ENCODE assay signal across 14 cellular contexts in the genomic region with DNA sequence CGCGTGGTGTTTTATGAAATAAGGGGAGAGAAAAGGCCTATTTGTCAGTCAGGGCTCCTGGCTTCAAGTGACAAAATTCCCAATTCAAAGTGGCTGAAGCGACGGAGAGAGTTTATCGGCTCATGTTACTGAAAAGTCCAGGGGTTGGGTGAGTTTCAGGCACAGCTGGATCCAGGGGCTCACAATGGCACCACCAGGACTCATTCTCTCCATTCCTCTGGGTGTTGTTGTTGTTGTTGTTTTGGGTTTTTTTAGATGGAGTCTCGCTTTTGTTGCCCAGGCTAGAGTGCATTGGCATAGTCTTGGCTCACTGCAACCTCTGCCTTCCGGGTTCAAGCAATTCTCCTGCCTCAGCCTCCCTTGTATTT.
DNase-seq lines count a peak whose midpoint lies in the region; ATAC-seq and TF ChIP-seq lines count a peak whose summit lies in the region.
"Had no signal": no experiment of that assay in that cellular context is flagged by ENCODE, and none has a peak within 500 bp of the region (broad histone marks: within the 10 kb centered on the region; RNA-seq: fewer than 3 reads in every experiment).

No MANE protein-coding gene starts in this region.

- no peak overlapping the region for H3K27ac ChIP-seq in SU-DHL-6 (ENCODE audit: low read depth, low read length)
- H3K27ac ChIP-seq in layer of hippocampus (ENCODE audit: low read depth, low read length): peak overlapping the region; percentile 78
- H3K27ac ChIP-seq in stomach: peak overlapping the region; percentile 34 to 91 (median 90)
- no peak overlapping the region for H3K27ac ChIP-seq in naive thymus-derived CD4-positive, alpha-beta T cell (ENCODE audit: low read depth, low read length)

- H3K36me3 ChIP-seq in SU-DHL-6 (ENCODE audit: low read length) (no peaks in the 10 kb centered on the region), stomach (no peaks in the 10 kb centered on the region)
- H3K36me3 ChIP-seq in naive thymus-derived CD4-positive, alpha-beta T cell (ENCODE audit: control insufficient read depth in 2 of 3, insufficient read depth in 3 of 3, low read length in 3 of 3): no peaks in the 10 kb centered on the region

- H3K27ac Mint-ChIP-seq in CD14-positive monocyte: peak overlapping the region in 5 of 7 donors; percentile 28 to 77 (median 54)
- no peak overlapping the region for H3K27ac Mint-ChIP-seq in naive thymus-derived CD4-positive, alpha-beta T cell
- H3K27ac Mint-ChIP-seq: activated CD4-positive, alpha-beta memory T cell treated with anti-CD3 and anti-CD28 coated beads for 36 hours; activated naive CD4-positive, alpha-beta T cell treated with anti-CD3 and anti-CD28 coated beads, Interleukin-2, amount 50 U/mL, for 72 hours; activated T-cell treated with anti-CD3 and anti-CD28 coated beads, Interleukin-2, amount 50 U/mL, for 24 hours; stimulated activated memory B cell treated with anti-CD40 and anti-IgM and Interleukin-4, amounts not matched to agents 10 μg/mL and 1 μg/mL and 100 μg/mL, for 72 hours had no signal

- no peak overlapping the region for H3K9ac ChIP-seq in SU-DHL-6 (ENCODE audit: low read length)

- ATAC-seq in naive thymus-derived CD4-positive, alpha-beta T cell: no peak
- no peak for ATAC-seq in HG02840 (IDR thresholded peaks at IDR 0.05; ENCODE audit: low FRiP score, unreplicated experiment)
- ATAC-seq: activated naive CD4-positive, alpha-beta T cell treated with anti-CD3 and anti-CD28 coated beads, Interleukin-2, amount 50 U/mL, for 72 hours; mucosa of descending colon; stimulated activated memory B cell treated with anti-CD40 and anti-IgM and Interleukin-4, amounts not matched to agents 10 μg/mL and 1 μg/mL and 100 μg/mL, for 72 hours had no signal

- H2AFZ ChIP-seq in SU-DHL-6 (ENCODE audit: low read depth, low read length, severe bottlenecking): peak overlapping the region; percentile 8

- H3K9me3 ChIP-seq in SU-DHL-6 (ENCODE audit: insufficient read depth, low read length): no peaks in the 10 kb centered on the region
- peaks cover 0 to 5% (median 0%) of the 10 kb centered on the region in 4 donors for H3K9me3 ChIP-seq in stomach
- H3K9me3 ChIP-seq in naive thymus-derived CD4-positive, alpha-beta T cell (ENCODE audit: control insufficient read depth in 2 of 3, low read length in 3 of 3): no peaks in the 10 kb centered on the region
- H3K9me3 ChIP-seq: mucosa of descending colon had no signal

- no peak for TF ChIP-seq EP300 in stomach (IDR thresholded peaks at IDR 0.05)

- POLR2A ChIA-PET in naive thymus-derived CD4-positive, alpha-beta T cell (lab: Charles Lee): no interaction called here

- H3K79me2 ChIP-seq in SU-DHL-6 (ENCODE audit: insufficient read depth, low read length): no peaks in the 10 kb centered on the region

- no peaks in the 10 kb centered on the region for H3K27me3 ChIP-seq in SU-DHL-6 (ENCODE audit: low read length)
- no peaks in the 10 kb centered on the region for H3K27me3 ChIP-seq in layer of hippocampus (ENCODE audit: control insufficient read depth, insufficient read depth, low read length)
- H3K27me3 ChIP-seq in stomach: no peaks in the 10 kb centered on the region
- no peaks in the 10 kb centered on the region for H3K27me3 ChIP-seq in naive thymus-derived CD4-positive, alpha-beta T cell (ENCODE audit: control insufficient read depth in 2 of 2, insufficient read depth in 2 of 2, low read length in 2 of 2)

- peaks cover 58% of the 10 kb centered on the region for H3K4me1 Mint-ChIP-seq in CD14-positive monocyte
- peaks cover 7 to 24% (median 14%) of the 10 kb centered on the region in 7 donors for H3K4me1 Mint-ChIP-seq in naive thymus-derived CD4-positive, alpha-beta T cell

- peak overlapping the region; percentile 7 for H3K4me2 ChIP-seq in SU-DHL-6 (ENCODE audit: low read depth, low read length, poor library complexity, severe bottlenecking)

- WGBS in stomach, 5 donors: 69 to 98% (median 88%) methylated on average over 7 of the region's 7 CpGs

- TF ChIP-seq CTCF in CD14-positive monocyte (IDR thresholded peaks at IDR 0.05) (no peak), SU-DHL-6 (IDR thresholded peaks at IDR 0.05; ENCODE audit: insufficient read depth, low read length, poor library complexity, severe bottlenecking) (no peak), stomach (IDR thresholded peaks at IDR 0.05) (no peak)

- CTCF ChIA-PET in naive thymus-derived CD4-positive, alpha-beta T cell (lab: Charles Lee): no interaction called here

- H3K9me2 ChIP-seq in SU-DHL-6 (replicated peaks; ENCODE audit: insufficient read depth, low read length): no peaks in the 10 kb centered on the region

- no peaks in the 10 kb centered on the region for H3F3A ChIP-seq in SU-DHL-6 (ENCODE audit: insufficient read depth)

- peaks cover 0 to 2% (median 0%) of the 10 kb centered on the region in 3 donors for H3K27me3 Mint-ChIP-seq in CD14-positive monocyte (ENCODE audit: low read depth in 3 of 3)
- peaks cover 5 to 21% (median 7%) of the 10 kb centered on the region in 5 donors for H3K27me3 Mint-ChIP-seq in naive thymus-derived CD4-positive, alpha-beta T cell

- TF ChIP-seq POLR2A in stomach (IDR thresholded peaks at IDR 0.05): no peak

- intact Hi-C loops in CD14-positive monocyte (cut with micrococcal nuclease) (no loop called here), stomach (cut with DNase I; ENCODE audit: low total_unique reads) (no loop called here)
- intact Hi-C loops in naive thymus-derived CD4-positive, alpha-beta T cell (cut with micrococcal nuclease): no loop called here

- DNase-seq in CD14-positive monocyte (ENCODE audit: low spot score) (no peak), stomach (no peak), hepatic stellate cell (ENCODE audit: low spot score) (no peak)
- no peak for DNase-seq in naive thymus-derived CD4-positive, alpha-beta T cell
- no peak for DNase-seq in stimulated activated CD8-positive, alpha-beta memory T cell treated with anti-CD3 and anti-CD28 coated beads, Interleukin-4, amount 100 ng/mL, for 48 hours
- DNase-seq: activated T-cell treated with anti-CD3 and anti-CD28 coated beads, Interleukin-2, amount 50 U/mL, for 24 hours; mucosa of descending colon; NCI-H774 had no signal

- no peak overlapping the region for H3K4me3 Mint-ChIP-seq in CD14-positive monocyte
- H3K4me3 Mint-ChIP-seq in naive thymus-derived CD4-positive, alpha-beta T cell: no peak overlapping the region
- H3K4me3 Mint-ChIP-seq: activated CD4-positive, alpha-beta memory T cell treated with anti-CD3 and anti-CD28 coated beads for 36 hours; activated T-cell treated with anti-CD3 and anti-CD28 coated beads, Interleukin-2, amount 50 U/mL, for 24 hours; stimulated activated memory B cell treated with anti-CD40 and anti-IgM and Interleukin-4, amounts not matched to agents 10 μg/mL and 1 μg/mL and 100 μg/mL, for 72 hours had no signal

- H3K4me1 ChIP-seq in stomach: peaks cover 50 to 89% (median 72%) of the 10 kb centered on the region in 4 donors
- peaks cover 0 to 5% of the 10 kb centered on the region in 2 donors for H3K4me1 ChIP-seq in naive thymus-derived CD4-positive, alpha-beta T cell (ENCODE audit: control insufficient read depth in 2 of 2, insufficient read depth in 2 of 2, low read length in 2 of 2)

- peaks cover 0 to 3% of the 10 kb centered on the region in 2 donors for H3K36me3 Mint-ChIP-seq in CD14-positive monocyte
- H3K36me3 Mint-ChIP-seq in naive thymus-derived CD4-positive, alpha-beta T cell: no peaks in the 10 kb centered on the region
- H3K36me3 Mint-ChIP-seq: activated CD4-positive, alpha-beta memory T cell treated with anti-CD3 and anti-CD28 coated beads for 36 hours; activated naive CD4-positive, alpha-beta T cell treated with anti-CD3 and anti-CD28 coated beads, Interleukin-2, amount 50 U/mL, for 72 hours; stimulated activated memory B cell treated with anti-CD40 and anti-IgM and Interleukin-4, amounts not matched to agents 10 μg/mL and 1 μg/mL and 100 μg/mL, for 72 hours had no signal

- H3K4me3 ChIP-seq in SU-DHL-6 (ENCODE audit: insufficient read depth, low read length, poor library complexity, severe bottlenecking): no peak overlapping the region
- H3K4me3 ChIP-seq in stomach: no peak overlapping the region
- H3K4me3 ChIP-seq in naive thymus-derived CD4-positive, alpha-beta T cell (ENCODE audit: low read length): no peak overlapping the region
- H3K4me3 ChIP-seq: mucosa of descending colon had no signal

- peaks cover 0 to 8% (median 2%) of the 10 kb centered on the region in 7 donors for H3K9me3 Mint-ChIP-seq in CD14-positive monocyte
- no peaks in the 10 kb centered on the region for H3K9me3 Mint-ChIP-seq in naive thymus-derived CD4-positive, alpha-beta T cell
- H3K9me3 Mint-ChIP-seq: activated naive CD4-positive, alpha-beta T cell treated with anti-CD3 and anti-CD28 coated beads, Interleukin-2, amount 50 U/mL, for 72 hours; activated T-cell treated with anti-CD3 and anti-CD28 coated beads, Interleukin-2, amount 50 U/mL, for 24 hours had no signal

- no peaks in the 10 kb centered on the region for H4K20me1 ChIP-seq in SU-DHL-6 (ENCODE audit: low read depth, low read length)

Comparison
In these comparisons a context has a peak if more than half of its experiments do, and no peak if none do; other contexts are left out.
1. H3K27ac Mint-ChIP-seq: peak in CD14-positive monocyte (5 of 7); none in naive thymus-derived CD4-positive, alpha-beta T cell (0 of 9).
2. H3K27ac ChIP-seq: peak in layer of hippocampus (single experiment) and stomach (5 of 5); none in SU-DHL-6 (single experiment) and naive thymus-derived CD4-positive, alpha-beta T cell (single experiment).